ENCODE assay signal across 8 cellular contexts in the genomic region with DNA sequence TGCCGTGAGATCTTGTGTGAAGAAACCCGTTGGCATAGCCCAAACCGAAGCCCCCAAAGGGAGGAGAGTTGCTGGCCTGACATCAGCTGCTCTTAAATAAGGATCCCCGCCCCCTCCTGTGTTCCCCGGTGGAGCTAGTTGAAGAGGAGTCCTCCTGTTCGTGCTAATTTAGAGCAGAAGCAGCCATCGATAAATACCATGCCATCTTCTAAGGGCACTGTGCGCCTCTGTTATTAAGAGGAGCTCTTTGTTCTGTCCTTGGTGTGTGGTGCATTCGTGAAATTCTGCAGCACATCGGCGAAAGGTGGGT. TPM values are rescaled to one million over a fixed set of nuclear protein-coding genes. Genes with fewer than 3 reads are reported as not detected.
DNase-seq lines count a peak whose midpoint lies in the region; ATAC-seq and TF ChIP-seq lines count a peak whose summit lies in the region.

No MANE protein-coding gene starts in this region.

- H3K4me3 Mint-ChIP-seq in activated CD4-positive, alpha-beta T cell treated with anti-CD3 and anti-CD28 coated beads, Interleukin-2, amount 10 ng/mL, durations not matched to agents 24 days and 14 days, result peak overlapping the region; percentile 97

- H3K27me3 Mint-ChIP-seq in activated CD4-positive, alpha-beta T cell treated with anti-CD3 and anti-CD28 coated beads, Interleukin-2, amount 10 ng/mL, durations not matched to agents 24 days and 14 days, result no peaks in the 10 kb centered on the region

- peak overlapping the region; percentile 94; the same call in 1 of the 2 replicates for H2AFZ ChIP-seq in OCI-LY3 (ENCODE audit: low read depth, low read length)

- no peaks in the 10 kb centered on the region for H3K9me3 Mint-ChIP-seq in activated CD4-positive, alpha-beta T cell treated with anti-CD3 and anti-CD28 coated beads, Interleukin-2, amount 10 ng/mL, durations not matched to agents 24 days and 14 days

- ATAC-seq in HG02884 (IDR thresholded peaks at IDR 0.05; ENCODE audit: unreplicated experiment), result peak; percentile 10

- H4K20me1 ChIP-seq in OCI-LY3 (ENCODE audit: insufficient read depth, low read length), result no peaks in the 10 kb centered on the region

- H3K36me3 ChIP-seq in OCI-LY3 (replicated peaks; ENCODE audit: low read depth, low read length) (no peaks in the 10 kb centered on the region), colonic mucosa (no peaks in the 10 kb centered on the region), thymus (ENCODE audit: control insufficient read depth, insufficient read depth) (no peaks in the 10 kb centered on the region)

- no peak for DNase-seq in activated CD4-positive, alpha-beta T cell treated with anti-CD3 and anti-CD28 coated beads, Interleukin-2, amount 10 ng/mL, durations not matched to agents 24 days and 14 days
- no peak for DNase-seq in activated CD4-positive, alpha-beta T cell treated with anti-CD3 and anti-CD28 coated beads, Interleukin-2, amount 50 U/mL, for 1 hour
- no peak for DNase-seq in colonic mucosa
- peak; percentile 65 for DNase-seq in medulla oblongata (ENCODE audit: extremely low spot score)
- no peak for DNase-seq in activated gamma-delta T cell treated with Interleukin-2 at 50 U/mL for 16 hours

- H3K4me1 ChIP-seq in OCI-LY3 (ENCODE audit: low read length) (peaks cover 13% of the 10 kb centered on the region), colonic mucosa (peaks cover 6% of the 10 kb centered on the region), thymus (ENCODE audit: control insufficient read depth, insufficient read depth, low read length) (peaks cover 5% of the 10 kb centered on the region)

- peak overlapping the region; percentile 64 for H3K27ac Mint-ChIP-seq in activated CD4-positive, alpha-beta T cell treated with anti-CD3 and anti-CD28 coated beads, Interleukin-2, amount 10 ng/mL, durations not matched to agents 24 days and 14 days

- intact Hi-C loops in activated CD4-positive, alpha-beta T cell treated with anti-CD3 and anti-CD28 coated beads, Interleukin-2, amount 10 ng/mL, durations not matched to agents 24 days and 14 days (cut with micrococcal nuclease), result loop anchor here (1.0 to 5.0 kb wide), 3 partner anchors 156 to 1169 kb away; partner anchors contain the start of gene TOMM7
- intact Hi-C loops in colonic mucosa (cut with DNase I), result no loop called here

- no peak overlapping the region; the same call in 1 of the 2 replicates for H3K27ac ChIP-seq in OCI-LY3 (ENCODE audit: low read length)
- no peak overlapping the region for H3K27ac ChIP-seq in colonic mucosa
- peak overlapping the region; percentile 91 for H3K27ac ChIP-seq in thymus (ENCODE audit: low read depth)

- peak overlapping the region; percentile 96 for H3K4me3 ChIP-seq in OCI-LY3 (ENCODE audit: low read length)
- peak overlapping the region; percentile 88 for H3K4me3 ChIP-seq in colonic mucosa
- peak overlapping the region; percentile 64 for H3K4me3 ChIP-seq in thymus (ENCODE audit: low read length)

- no peaks in the 10 kb centered on the region; the same call in 1 of the 2 replicates for H3K9me3 ChIP-seq in OCI-LY3 (ENCODE audit: insufficient read depth, low read length)
- no peaks in the 10 kb centered on the region for H3K9me3 ChIP-seq in colonic mucosa
- no peaks in the 10 kb centered on the region for H3K9me3 ChIP-seq in thymus (ENCODE audit: control insufficient read depth)

- H3K27me3 ChIP-seq in OCI-LY3 (ENCODE audit: low read depth, low read length), result no peaks in the 10 kb centered on the region
- no peaks in the 10 kb centered on the region for H3K27me3 ChIP-seq in colonic mucosa
- no peaks in the 10 kb centered on the region for H3K27me3 ChIP-seq in thymus (ENCODE audit: control insufficient read depth, insufficient read depth)

- peaks cover 17% of the 10 kb centered on the region for H3K4me1 Mint-ChIP-seq in activated CD4-positive, alpha-beta T cell treated with anti-CD3 and anti-CD28 coated beads, Interleukin-2, amount 10 ng/mL, durations not matched to agents 24 days and 14 days

- H3K4me2 ChIP-seq in OCI-LY3 (ENCODE audit: low read length), result peak overlapping the region; percentile 77

- H3K36me3 Mint-ChIP-seq in activated CD4-positive, alpha-beta T cell treated with anti-CD3 and anti-CD28 coated beads, Interleukin-2, amount 10 ng/mL, durations not matched to agents 24 days and 14 days (ENCODE audit: low read depth), result peaks cover 7% of the 10 kb centered on the region

- peak overlapping the region; percentile 84 for H3K9ac ChIP-seq in OCI-LY3 (ENCODE audit: low read length)
- peak overlapping the region; percentile 94 to 97 for H3K9ac ChIP-seq in colonic mucosa (ENCODE audit: low read depth in 2 of 2, low read length in 2 of 2)

- WGBS in thymus, result under 1% methylated on average over 11 of the region's 11 CpGs

- TF ChIP-seq CTCF in OCI-LY3 (IDR thresholded peaks at IDR 0.05; ENCODE audit: low read depth, low read length), result no peak
- no peak for TF ChIP-seq CTCF in colonic mucosa (IDR thresholded peaks at IDR 0.05)

- peaks cover 8% of the 10 kb centered on the region for H3K79me2 ChIP-seq in OCI-LY3 (ENCODE audit: low read length)

RNA-seq across cellular contexts. Expression of gene KLHL7, which starts 0.9 kb away (rescaled TPM):
- total RNA-seq in activated CD4-positive, alpha-beta T cell treated with anti-CD3 and anti-CD28 coated beads, Interleukin-2, amount 10 ng/mL, durations not matched to agents 24 days and 14 days, result 16.1 and 20.0 TPM in 2 replicates
- 10 to 100 TPM; 16.5 to 17.0 TPM for total RNA-seq in colonic mucosa
- polyA plus RNA-seq in thymus, result 20.9 TPM
